27 cellular contexts compared by ENCODE assay signal in genomic region chr3:64167868-64168267, GRCh38. TPM values are rescaled to one million over a fixed set of nuclear protein-coding genes. Genes with fewer than 3 reads are reported as not detected.
"Had no signal": no experiment of that assay in that cellular context is flagged by ENCODE, and none has a peak within 500 bp of the region (broad histone marks: within the 10 kb centered on the region; RNA-seq: fewer than 3 reads in every experiment).

No MANE protein-coding gene starts in this region.

- H3K27ac ChIP-seq: SJSA1 had no signal

- H3K9me3 Mint-ChIP-seq: activated T-cell treated with anti-CD3 and anti-CD28 coated beads, Interleukin-2, amount 50 U/mL, for 4 hours; T-helper 1 cell treated with Interleukin-12 subunit alpha and Interleukin-12 subunit beta and Interleukin-4 antibody, amounts not matched to agents 30 μg/mL and 1 μg/mL, for 36 hours; WTC11 had no signal

- DNase-seq: activated CD4-positive, alpha-beta T cell treated with anti-CD3 and anti-CD28 coated beads for 48 hours; activated CD4-positive, alpha-beta T cell treated with anti-CD3 and anti-CD28 coated beads, Interleukin-2, amount 50 U/mL, for 4 hours; activated CD4-positive, CD25-positive, alpha-beta regulatory T cell treated with anti-CD3 and anti-CD28 coated beads, Interleukin-2, amount 50 U/mL, for 72 hours; activated CD8-positive, alpha-beta memory T cell treated with anti-CD3 and anti-CD28 coated beads, Interleukin-2, amount 10 ng/mL, durations not matched to agents 7 days and 5 days; activated effector memory CD4-positive, alpha-beta T cell treated with anti-CD3 and anti-CD28 coated beads, Interleukin-2, amount 50 U/mL, for 16 hours; activated naive CD4-positive, alpha-beta T cell treated with Interleukin-2 at 50 U/mL for 16 hours; activated T-cell treated with anti-CD3 and anti-CD28 coated beads, Interleukin-2, amount 50 U/mL, for 4 hours; amygdala; IMR-90; Kasumi-1; KBM-7; NCI-H1048; NCI-H1694; NCI-H2029; NCI-H345; NCI-H510A; NCI-H526 treated with DMSO at 0.1 percent for 48 hours; NCI-H82; RPMI8226; SHP77 had no signal

- H3K4me3 ChIP-seq: SJSA1 had no signal

- ATAC-seq: activated CD8-positive, alpha-beta memory T cell treated with anti-CD3 and anti-CD28 coated beads, Interleukin-2, amount 10 ng/mL, durations not matched to agents 7 days and 5 days; activated naive CD4-positive, alpha-beta T cell treated with anti-CD3 and anti-CD28 coated beads, Interleukin-2, amount 50 U/mL, for 72 hours; activated T-cell treated with anti-CD3 and anti-CD28 coated beads, Interleukin-2, amount 50 U/mL, for 4 hours; Panc1; SK-N-SH treated with all-trans-retinoic acid at 6 μM for 48 hours; WTC11 had no signal

- H3K27me3 ChIP-seq: SJSA1 had no signal

- H3K4me1 Mint-ChIP-seq: activated CD8-positive, alpha-beta memory T cell treated with anti-CD3 and anti-CD28 coated beads, Interleukin-2, amount 10 ng/mL, durations not matched to agents 7 days and 5 days had no signal

- H3K4me3 Mint-ChIP-seq: activated CD8-positive, alpha-beta memory T cell treated with anti-CD3 and anti-CD28 coated beads, Interleukin-2, amount 10 ng/mL, durations not matched to agents 7 days and 5 days; activated T-cell treated with anti-CD3 and anti-CD28 coated beads, Interleukin-2, amount 50 U/mL, for 4 hours; brain; T-helper 1 cell treated with Interleukin-12 subunit alpha and Interleukin-12 subunit beta and Interleukin-4 antibody, amounts not matched to agents 30 μg/mL and 1 μg/mL, for 36 hours; WTC11 had no signal

- H3K36me3 Mint-ChIP-seq: activated CD8-positive, alpha-beta memory T cell treated with anti-CD3 and anti-CD28 coated beads, Interleukin-2, amount 10 ng/mL, durations not matched to agents 7 days and 5 days; activated naive CD4-positive, alpha-beta T cell treated with anti-CD3 and anti-CD28 coated beads, Interleukin-2, amount 50 U/mL, for 72 hours; WTC11 had no signal

- H3K27ac Mint-ChIP-seq: activated CD8-positive, alpha-beta memory T cell treated with anti-CD3 and anti-CD28 coated beads, Interleukin-2, amount 10 ng/mL, durations not matched to agents 7 days and 5 days; activated naive CD4-positive, alpha-beta T cell treated with anti-CD3 and anti-CD28 coated beads, Interleukin-2, amount 50 U/mL, for 72 hours; brain; T-helper 1 cell treated with Interleukin-12 subunit alpha and Interleukin-12 subunit beta and Interleukin-4 antibody, amounts not matched to agents 30 μg/mL and 1 μg/mL, for 36 hours had no signal

RNA-seq across cellular contexts. Expression of gene PRICKLE2, which starts 57.4 kb away (rescaled TPM):
- total RNA-seq: activated CD8-positive, alpha-beta memory T cell treated with anti-CD3 and anti-CD28 coated beads, Interleukin-2, amount 10 ng/mL, durations not matched to agents 7 days and 5 days; activated naive CD4-positive, alpha-beta T cell treated with anti-CD3 and anti-CD28 coated beads, Interleukin-2, amount 50 U/mL, for 72 hours; activated T-cell treated with anti-CD3 and anti-CD28 coated beads, Interleukin-2, amount 50 U/mL, for 4 hours had no signal
